ENCODE assay signal across 1 cellular context in the genomic region with DNA sequence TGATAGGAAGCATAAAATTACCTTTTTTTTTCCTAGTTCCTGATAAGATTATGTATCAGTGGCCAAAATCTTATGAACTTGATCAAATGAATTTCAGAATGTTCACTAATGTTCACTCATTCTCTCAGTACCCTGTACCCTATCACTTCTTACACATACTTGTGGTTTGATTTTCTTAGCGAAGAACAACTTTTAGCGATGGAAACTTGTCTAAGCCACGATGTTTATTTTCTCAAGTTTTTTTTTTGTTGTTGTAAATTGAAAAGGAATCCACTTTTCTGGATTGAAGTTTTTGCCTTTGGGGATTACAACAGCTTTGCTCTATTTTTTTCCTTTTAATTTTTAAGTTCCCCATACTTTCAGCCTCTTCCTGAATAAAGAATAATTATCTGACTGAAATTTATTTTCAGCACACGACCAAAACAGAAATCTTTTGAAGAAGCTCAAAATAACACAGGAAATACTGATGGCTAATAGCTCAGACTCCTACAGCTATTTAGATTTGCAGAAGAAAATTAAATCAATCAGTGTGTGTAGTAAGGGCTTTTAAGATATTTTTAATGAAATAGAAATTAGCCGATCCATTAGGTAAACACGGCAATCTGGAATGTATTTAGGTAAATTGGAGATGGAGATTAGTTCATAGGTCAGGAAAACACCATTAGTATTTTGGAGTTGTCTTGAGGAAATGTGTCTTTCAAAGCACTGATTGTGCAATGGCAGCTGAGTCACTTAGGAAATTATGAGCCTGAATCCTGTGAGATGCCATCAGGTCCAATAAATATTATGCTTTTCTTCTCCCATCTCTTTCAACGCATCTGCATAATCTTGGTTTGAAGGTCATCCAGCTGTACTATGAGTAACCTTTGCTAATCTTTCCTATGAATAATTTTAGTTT.
TF ChIP-seq lines count a peak whose summit lies in the region.

No MANE protein-coding gene starts in this region.

TF ChIP-seq in K562, 482 proteins besides CTCF, POLR2A, EP300 and RAD21 (continued from another document):
- TF ChIP-seq, protein P1, sequence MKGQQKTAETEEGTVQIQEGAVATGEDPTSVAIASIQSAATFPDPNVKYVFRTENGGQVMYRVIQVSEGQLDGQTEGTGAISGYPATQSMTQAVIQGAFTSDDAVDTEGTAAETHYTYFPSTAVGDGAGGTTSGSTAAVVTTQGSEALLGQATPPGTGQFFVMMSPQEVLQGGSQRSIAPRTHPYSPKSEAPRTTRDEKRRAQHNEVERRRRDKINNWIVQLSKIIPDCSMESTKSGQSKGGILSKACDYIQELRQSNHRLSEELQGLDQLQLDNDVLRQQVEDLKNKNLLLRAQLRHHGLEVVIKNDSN (CRISPR knock-in tag; IDR thresholded peaks at IDR 0.05) = no peak
- TF ChIP-seq ZNF146 (CRISPR knock-in tag; IDR thresholded peaks at IDR 0.05; ENCODE audit: unreplicated experiment) (no peak), EGR1 (conservative IDR thresholded peaks at IDR 0.05) (no peak)
